ENCODE assay signal across 7 cellular contexts in genomic region chr5:131312235-131312772, GRCh38. TPM values are rescaled to one million over a fixed set of nuclear protein-coding genes. Genes with fewer than 3 reads are reported as not detected.
A peak's percentile ranks its signal among the peaks of the same experiment; 100 is the strongest.
DNase-seq lines count a peak whose midpoint lies in the region; ATAC-seq and TF ChIP-seq lines count a peak whose summit lies in the region.
"Not testable (repeated sequence)": the region's sequence is repeated elsewhere in the genome, so short reads cannot be mapped to it uniquely, and the experiment has no call there.

No MANE protein-coding gene starts in this region.

- not testable (repeated sequence) for H3K9me3 ChIP-seq in OCI-LY3 (ENCODE audit: insufficient read depth, low read length)

- H4K20me1 ChIP-seq in GM23338 (replicated peaks; ENCODE audit: insufficient read depth) = not testable (repeated sequence)
- peaks cover 59% of the 10 kb centered on the region for H4K20me1 ChIP-seq in OCI-LY3 (ENCODE audit: insufficient read depth, low read length)

- CTCF ChIA-PET in activated CD4-positive, alpha-beta T cell treated with anti-CD3 and anti-CD28 coated beads, Interleukin-2, amount 10 ng/mL, durations not matched to agents 7 days and 5 days (lab: Charles Lee) = interaction anchor here (0.6 to 1.7 kb wide), 3 partner anchors 7 to 70 kb away, joined by 3 to 6 read pairs (median 4); no protein-coding TSS in a partner anchor

- H3K4me1 ChIP-seq in GM23338 (ENCODE audit: insufficient read depth) = peaks cover 31% of the 10 kb centered on the region
- H3K4me1 ChIP-seq in OCI-LY3 (ENCODE audit: low read length) = not testable (repeated sequence)

- H3K36me3 ChIP-seq in GM23338 (ENCODE audit: insufficient read depth) = not testable (repeated sequence)
- H3K36me3 ChIP-seq in OCI-LY3 (replicated peaks; ENCODE audit: low read depth, low read length) = peaks cover 17% of the 10 kb centered on the region

- H3K9ac ChIP-seq in OCI-LY3 (ENCODE audit: low read length) = not testable (repeated sequence)

- not testable (repeated sequence) for ATAC-seq in GM23338

- POLR2A ChIA-PET in activated CD4-positive, alpha-beta T cell treated with anti-CD3 and anti-CD28 coated beads, Interleukin-2, amount 10 ng/mL, durations not matched to agents 7 days and 5 days (lab: Charles Lee) = interaction anchor here (0.6 kb wide), 1 partner anchor 39 kb away, joined by 8 read pairs; no protein-coding TSS in a partner anchor

- H3K4me3 ChIP-seq in GM23338 = peak overlapping the region; percentile 36; the same call in 1 of the 2 replicates
- H3K4me3 ChIP-seq in OCI-LY3 (ENCODE audit: low read length) = not testable (repeated sequence)

- H3K4me1 Mint-ChIP-seq in GM23338 (peaks cover 39% of the 10 kb centered on the region), mesothelial cell of epicardium (peaks cover 25% of the 10 kb centered on the region)
- peaks cover 66% of the 10 kb centered on the region for H3K4me1 Mint-ChIP-seq in activated CD4-positive, alpha-beta T cell treated with anti-CD3 and anti-CD28 coated beads, Interleukin-2, amount 10 ng/mL, durations not matched to agents 7 days and 5 days

- H3K27me3 ChIP-seq in GM23338 (ENCODE audit: insufficient read depth); OCI-LY3 (ENCODE audit: low read depth, low read length): not testable (repeated sequence)

- not testable (repeated sequence) for H2AFZ ChIP-seq in GM23338; OCI-LY3 (ENCODE audit: low read depth, low read length)

- H3K27me3 Mint-ChIP-seq in GM23338 (ENCODE audit: insufficient read depth, low read depth, poor library complexity); activated CD4-positive, alpha-beta T cell treated with anti-CD3 and anti-CD28 coated beads, Interleukin-2, amount 10 ng/mL, durations not matched to agents 7 days and 5 days; mesothelial cell of epicardium (ENCODE audit: low read depth): not testable (repeated sequence)

- peak overlapping the region; percentile 68; the same call in 1 of the 2 replicates for H3K27ac ChIP-seq in GM23338 (ENCODE audit: low read depth)
- not testable (repeated sequence) for H3K27ac ChIP-seq in OCI-LY3 (ENCODE audit: low read length)

- DNase-seq in GM23338 (ENCODE audit: low spot score); mesothelial cell of epicardium (ENCODE audit: low spot score in 2 of 2, unreplicated experiment in 2 of 2): not testable (repeated sequence)
- peak; percentile 50 for DNase-seq in activated CD4-positive, alpha-beta T cell treated with anti-CD3 and anti-CD28 coated beads, Interleukin-2, amount 10 ng/mL, durations not matched to agents 7 days and 5 days
- DNase-seq in activated gamma-delta T cell treated with Interleukin-2 at 50 U/mL for 16 hours = peak; percentile 50
- peak; percentile 49 for DNase-seq in effector CD8-positive, alpha-beta T cell (lab: John Stamatoyannopoulos, UW)
- DNase-seq in stimulated activated CD4-positive, alpha-beta T cell treated with anti-CD3 and anti-CD28 coated beads, Interleukin-15, amount 100 ng/mL, for 24 hours = peak; percentile 30

- not testable (repeated sequence) for TF ChIP-seq CTCF in GM23338 (conservative IDR thresholded peaks at IDR 0.05; ENCODE audit: low read depth in 2 of 2); OCI-LY3 (IDR thresholded peaks at IDR 0.05; ENCODE audit: low read depth, low read length); mesothelial cell of epicardium (IDR thresholded peaks at IDR 0.05; ENCODE audit: unreplicated experiment)

- not testable (repeated sequence) for H3K9me2 ChIP-seq in GM23338 (ENCODE audit: insufficient read depth)

- H3K27ac Mint-ChIP-seq in GM23338 (peak overlapping the region; percentile 90), mesothelial cell of epicardium (peak overlapping the region; percentile 66)
- H3K27ac Mint-ChIP-seq in activated CD4-positive, alpha-beta T cell treated with anti-CD3 and anti-CD28 coated beads, Interleukin-2, amount 10 ng/mL, durations not matched to agents 7 days and 5 days = peak overlapping the region; percentile 90

- not testable (repeated sequence) for H3F3A ChIP-seq in GM23338 (replicated peaks; ENCODE audit: low read depth)

- peak overlapping the region; percentile 66 for H3K4me2 ChIP-seq in GM23338
- peak overlapping the region; percentile 17; the same call in 1 of the 2 replicates for H3K4me2 ChIP-seq in OCI-LY3 (ENCODE audit: low read length)

- peaks cover 25% of the 10 kb centered on the region; the same call in 2 of the 3 replicates for H3K36me3 Mint-ChIP-seq in GM23338 (ENCODE audit: low read depth)
- peaks cover 35% of the 10 kb centered on the region for H3K36me3 Mint-ChIP-seq in activated CD4-positive, alpha-beta T cell treated with anti-CD3 and anti-CD28 coated beads, Interleukin-2, amount 10 ng/mL, durations not matched to agents 7 days and 5 days (ENCODE audit: low read depth)
- not testable (repeated sequence) for H3K36me3 Mint-ChIP-seq in mesothelial cell of epicardium

- H3K4me3 Mint-ChIP-seq in GM23338 (peak overlapping the region; percentile 55; the same call in 2 of the 3 replicates), mesothelial cell of epicardium (peak overlapping the region; percentile 71)
- H3K4me3 Mint-ChIP-seq in activated CD4-positive, alpha-beta T cell treated with anti-CD3 and anti-CD28 coated beads, Interleukin-2, amount 10 ng/mL, durations not matched to agents 7 days and 5 days = peak overlapping the region; percentile 59

- H3K9me3 Mint-ChIP-seq in GM23338 = peaks cover 27% of the 10 kb centered on the region; the same call in 2 of the 3 replicates
- H3K9me3 Mint-ChIP-seq in activated CD4-positive, alpha-beta T cell treated with anti-CD3 and anti-CD28 coated beads, Interleukin-2, amount 10 ng/mL, durations not matched to agents 7 days and 5 days; mesothelial cell of epicardium: not testable (repeated sequence)

- H3K79me2 ChIP-seq in GM23338 (replicated peaks; ENCODE audit: insufficient read depth) = peaks cover 72% of the 10 kb centered on the region
- peaks cover 69% of the 10 kb centered on the region for H3K79me2 ChIP-seq in OCI-LY3 (ENCODE audit: low read length)

TF ChIP-seq in GM23338, 12 proteins besides CTCF, POLR2A, EP300 and RAD21:
- peak; percentile 18; the same call in 1 of the 2 replicates for TF ChIP-seq POLR2AphosphoS5 (IDR thresholded peaks at IDR 0.05; ENCODE audit: low read depth)

RNA-seq across cellular contexts. Expression of gene CDC42SE2, which starts 48.5 kb away (rescaled TPM):
- total RNA-seq in GM23338 (2014; rRNA removed; shearing (Covaris generic)) = 35.5 and 36.2 TPM in 2 replicates
- 22.3 and 24.2 TPM in 2 replicates for polyA plus RNA-seq in GM23338 (2016; fragmentation: Nextera tagmentation; extraction: Ambion mirVana)
- 100 to 1,000 TPM; 145 TPM for total RNA-seq in activated CD4-positive, alpha-beta T cell treated with anti-CD3 and anti-CD28 coated beads, Interleukin-2, amount 10 ng/mL, durations not matched to agents 7 days and 5 days
- 23.6 to 27.5 TPM (median 25.9 TPM) in 3 replicates for total RNA-seq in mesothelial cell of epicardium
